ENCODE assay signal across 13 cellular contexts in genomic region chr22:50613291-50613981, GRCh38. TPM values are rescaled to one million over a fixed set of nuclear protein-coding genes. Genes with fewer than 3 reads are reported as not detected.
DNase-seq lines count a peak whose midpoint lies in the region; ATAC-seq, FAIRE-seq and TF ChIP-seq lines count a peak whose summit lies in the region.
"Had no signal": no experiment of that assay in that cellular context is flagged by ENCODE, and none has a peak within 500 bp of the region (broad histone marks: within the 10 kb centered on the region; RNA-seq: fewer than 3 reads in every experiment).

No MANE protein-coding gene starts in this region.

- H3K27ac ChIP-seq in breast epithelium: no peak overlapping the region
- H3K27ac ChIP-seq in astrocyte (ENCODE audit: low read depth, low read length): no peak overlapping the region
- H3K27ac ChIP-seq in upper lobe of right lung: peak overlapping the region; percentile 24

- no peak for TF ChIP-seq CTCF in breast epithelium (IDR thresholded peaks at IDR 0.05)
- TF ChIP-seq CTCF in MCF 10A (IDR thresholded peaks at IDR 0.05; ENCODE audit: unreplicated experiment): no peak
- no peak for TF ChIP-seq CTCF in astrocyte (IDR thresholded peaks at IDR 0.05; ENCODE audit: insufficient read depth, low read depth, low read length)
- peak; percentile 13 for TF ChIP-seq CTCF in upper lobe of right lung (IDR thresholded peaks at IDR 0.05)

- DNase-seq in breast epithelium (ENCODE audit: low spot score in 2 of 2) (peak; percentile 41 to 59), MCF 10A (ENCODE audit: unreplicated experiment) (no peak), astrocyte (ENCODE audit: low read depth) (no peak), left lobe of liver (ENCODE audit: low spot score) (peak; percentile 91), upper lobe of right lung (peak; percentile 92), NCI-H446 treated with DMSO at 0.1 percent for 48 hours (lab: John Stamatoyannopoulos, UW) (no peak), Ammon's horn (ENCODE audit: low spot score) (no peak)
- DNase-seq: anterior cingulate cortex, NCI-H226 had no signal

- H4K20me1 ChIP-seq in astrocyte (ENCODE audit: insufficient read depth, low read length): no peaks in the 10 kb centered on the region

- no peak for TF ChIP-seq POLR2A in breast epithelium (IDR thresholded peaks at IDR 0.05)

- peaks cover 12% of the 10 kb centered on the region for H3K27me3 Mint-ChIP-seq in MCF 10A (ENCODE audit: insufficient read depth, unreplicated experiment)
- H3K27me3 Mint-ChIP-seq in astrocyte (ENCODE audit: low read depth, unreplicated experiment): peaks cover 50% of the 10 kb centered on the region

- H3K27me3 ChIP-seq in breast epithelium (no peaks in the 10 kb centered on the region), astrocyte (ENCODE audit: insufficient read depth, low read length) (peaks cover 6% of the 10 kb centered on the region), upper lobe of right lung (no peaks in the 10 kb centered on the region)

- intact Hi-C loops in breast epithelium (cut with DNase I; ENCODE audit: low total_unique reads): no loop called here
- intact Hi-C loops in MCF 10A (cut with micrococcal nuclease): no loop called here
- intact Hi-C loops in upper lobe of right lung (cut with DNase I): no loop called here

- no peak overlapping the region for H2AFZ ChIP-seq in astrocyte (ENCODE audit: low read depth, low read length)

- POLR2A ChIA-PET in MCF 10A (lab: Yijun Ruan, JAX): interaction anchor here (0.6 kb wide), 1 partner anchor 74 kb away, joined by 3 read pairs; no protein-coding TSS in a partner anchor

- H3K4me1 Mint-ChIP-seq in MCF 10A (ENCODE audit: insufficient read depth, unreplicated experiment): no peaks in the 10 kb centered on the region
- H3K4me1 Mint-ChIP-seq in astrocyte (ENCODE audit: low read depth, unreplicated experiment): no peaks in the 10 kb centered on the region

- no peaks in the 10 kb centered on the region for H3K4me1 ChIP-seq in breast epithelium
- H3K4me1 ChIP-seq in astrocyte (ENCODE audit: insufficient read depth, low read length): no peaks in the 10 kb centered on the region
- no peaks in the 10 kb centered on the region for H3K4me1 ChIP-seq in upper lobe of right lung

- H3K36me3 Mint-ChIP-seq in MCF 10A (ENCODE audit: insufficient read depth, unreplicated experiment) (no peaks in the 10 kb centered on the region), astrocyte (ENCODE audit: low read depth, unreplicated experiment) (no peaks in the 10 kb centered on the region)

- H3K27ac Mint-ChIP-seq in MCF 10A (ENCODE audit: low read depth, unreplicated experiment) (no peak overlapping the region), astrocyte (ENCODE audit: unreplicated experiment) (peak overlapping the region; percentile 58)
- H3K27ac Mint-ChIP-seq: activated CD8-positive, alpha-beta T cell treated with anti-CD3 and anti-CD28 coated beads for 36 hours had no signal

- H3K9me3 ChIP-seq in breast epithelium (no peaks in the 10 kb centered on the region), astrocyte (ENCODE audit: insufficient read depth, low read depth, low read length) (no peaks in the 10 kb centered on the region), upper lobe of right lung (no peaks in the 10 kb centered on the region)

- FAIRE-seq in astrocyte (lab: Jason Lieb, UNC): no peak

- H3K9ac ChIP-seq in astrocyte (ENCODE audit: low read length): no peak overlapping the region

- H3K4me3 ChIP-seq in breast epithelium: no peak overlapping the region
- H3K4me3 ChIP-seq in astrocyte (ENCODE audit: insufficient read depth, low read depth, low read length): no peak overlapping the region
- H3K4me3 ChIP-seq in upper lobe of right lung: no peak overlapping the region
- H3K4me3 ChIP-seq: smooth muscle cell had no signal

- no TSS peak for BruUV-seq in MCF 10A (replicated peaks; lab: Mats Ljungman, UMichigan)

- H3K36me3 ChIP-seq in breast epithelium: no peaks in the 10 kb centered on the region
- H3K36me3 ChIP-seq in astrocyte (ENCODE audit: insufficient read depth, low read length): no peaks in the 10 kb centered on the region
- no peaks in the 10 kb centered on the region for H3K36me3 ChIP-seq in upper lobe of right lung

- CTCF ChIA-PET in MCF 10A (lab: Yijun Ruan, JAX): interaction anchor here (0.6 to 1.2 kb wide), 2 partner anchors 47 to 50 kb away, joined by 3 to 8 read pairs; no protein-coding TSS in a partner anchor

- H3K79me2 ChIP-seq in astrocyte (ENCODE audit: insufficient read depth, low read length): no peaks in the 10 kb centered on the region

- peak; percentile 99 for ATAC-seq in left lobe of liver
- ATAC-seq in upper lobe of right lung: peak; percentile 91
- ATAC-seq in HG03520 (IDR thresholded peaks at IDR 0.05; ENCODE audit: unreplicated experiment): no peak

- H3K4me3 Mint-ChIP-seq in MCF 10A (ENCODE audit: unreplicated experiment) (no peak overlapping the region), astrocyte (ENCODE audit: unreplicated experiment) (no peak overlapping the region)
- H3K4me3 Mint-ChIP-seq: activated CD8-positive, alpha-beta T cell treated with anti-CD3 and anti-CD28 coated beads for 36 hours had no signal

- H3K9me3 Mint-ChIP-seq in MCF 10A (ENCODE audit: unreplicated experiment) (no peaks in the 10 kb centered on the region), astrocyte (ENCODE audit: unreplicated experiment) (no peaks in the 10 kb centered on the region)
- H3K9me3 Mint-ChIP-seq: activated CD8-positive, alpha-beta T cell treated with anti-CD3 and anti-CD28 coated beads for 36 hours had no signal

- no peak overlapping the region for H3K4me2 ChIP-seq in astrocyte (ENCODE audit: low read length)
- H3K4me2 ChIP-seq: smooth muscle cell had no signal

RNA-seq across cellular contexts. Expression of gene MAPK8IP2, which starts 12.8 kb away (rescaled TPM):
- 1 to 10 TPM; 1.9 to 2.2 (median 2.0) TPM for total RNA-seq in breast epithelium
- 1.2 and 2.5 TPM in 2 replicates for total RNA-seq in MCF 10A (2022)
- 4.7 and 5.9 TPM in 2 replicates for total RNA-seq in astrocyte
- 0.53 TPM for total RNA-seq in left lobe of liver
- total RNA-seq in upper lobe of right lung: 2.6 TPM

RNA-seq across cellular contexts. Expression of gene ARSA, which starts 14.5 kb away (rescaled TPM):
- total RNA-seq in breast epithelium: 10 to 100 TPM; 23.8 to 39.0 (median 36.3) TPM
- total RNA-seq in MCF 10A (2022): 21.3 and 22.0 TPM in 2 replicates
- 25.5 and 34.7 TPM in 2 replicates for total RNA-seq in astrocyte
- 49.0 TPM for total RNA-seq in left lobe of liver
- total RNA-seq in upper lobe of right lung: 46.4 TPM

RNA-seq across cellular contexts. Expression of gene CHKB, which starts 30.8 kb away (rescaled TPM):
- total RNA-seq in breast epithelium (10 to 100 TPM; 53.9 to 77.6 (median 71.4) TPM), MCF 10A (2022) (51.4 and 60.6 TPM in 2 replicates), astrocyte (36.1 and 40.7 TPM in 2 replicates), left lobe of liver (32.6 TPM), upper lobe of right lung (66.7 TPM)

RNA-seq across cellular contexts. Expression of gene CPT1B, which starts 35.2 kb away (rescaled TPM):
- total RNA-seq in breast epithelium (10 to 100 TPM; 13.6 to 40.0 (median 39.4) TPM), MCF 10A (2022) (52.2 and 57.3 TPM in 2 replicates), astrocyte (26.0 and 32.7 TPM in 2 replicates), left lobe of liver (24.7 TPM), upper lobe of right lung (12.7 TPM)

RNA-seq across cellular contexts. Expression of gene SYCE3, which starts 50.7 kb away (rescaled TPM):
- total RNA-seq in breast epithelium: not detected
- 0.82 and 1.2 TPM in 2 replicates for total RNA-seq in MCF 10A (2022)
- total RNA-seq in astrocyte: not detected in 2 replicates
- total RNA-seq in left lobe of liver: 0.45 TPM
- not detected for total RNA-seq in upper lobe of right lung
- total RNA-seq: activated CD8-positive, alpha-beta T cell treated with anti-CD3 and anti-CD28 coated beads for 36 hours; HT1080; smooth muscle cell had no signal

Comparison
In these comparisons a context has a peak if more than half of its experiments do, and no peak if none do; other contexts are left out.
1. DNase-seq: peak in breast epithelium (2 of 2), left lobe of liver (single experiment) and upper lobe of right lung (single experiment); none in MCF 10A (single experiment), astrocyte (single experiment), NCI-H446 treated with DMSO at 0.1 percent for 48 hours (single experiment) and Ammon's horn (single experiment).